In the genomic region with DNA sequence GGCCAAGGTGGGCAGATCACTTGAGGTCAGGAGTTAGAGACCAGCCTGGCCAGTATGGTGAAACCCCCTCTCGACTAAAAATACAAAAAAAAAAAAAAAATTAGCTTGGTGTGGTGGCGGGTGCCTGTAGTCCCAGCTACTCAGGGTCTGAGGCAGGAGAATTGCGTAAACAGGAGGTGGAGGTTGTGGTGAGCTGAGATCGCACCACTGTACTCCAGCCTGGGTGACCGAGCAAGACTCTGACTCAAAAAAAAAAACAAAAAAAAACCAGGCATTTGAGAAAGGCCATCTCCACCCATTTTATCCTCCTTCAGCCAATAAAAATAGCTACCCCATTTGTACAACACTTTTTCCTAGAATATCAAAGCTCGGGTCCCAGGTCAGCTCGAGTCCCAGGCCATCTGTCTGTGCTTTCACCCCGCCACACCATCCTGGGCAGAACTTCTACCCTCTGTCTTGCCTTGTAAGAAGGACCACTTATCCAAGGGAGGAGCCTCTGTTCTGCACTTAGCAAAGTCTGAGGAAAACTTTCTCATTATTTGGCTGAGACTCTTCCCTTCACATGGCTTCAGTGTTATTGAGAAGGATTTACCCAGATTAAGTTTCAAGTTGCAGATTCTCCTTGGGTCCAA, we compare ENCODE assay signal across 22 cellular contexts.
DNase-seq lines count a peak whose midpoint lies in the region; ATAC-seq, FAIRE-seq and TF ChIP-seq lines count a peak whose summit lies in the region.
"Had no signal": no experiment of that assay in that cellular context is flagged by ENCODE, and none has a peak within 500 bp of the region (broad histone marks: within the 10 kb centered on the region; RNA-seq: fewer than 3 reads in every experiment).

No MANE protein-coding gene starts in this region.

- no peaks in the 10 kb centered on the region for H3K4me1 Mint-ChIP-seq in effector memory CD8-positive, alpha-beta T cell (ENCODE audit: low read depth in 2 of 2)

- H3K9me3 Mint-ChIP-seq in effector memory CD8-positive, alpha-beta T cell, result peaks cover 0 to 2% of the 10 kb centered on the region in 2 donors
- H3K9me3 Mint-ChIP-seq: activated CD4-positive, alpha-beta T cell treated with anti-CD3 and anti-CD28 coated beads, Interleukin-2, amount 10 ng/mL, durations not matched to agents 24 days and 14 days had no signal

- CTCF ChIA-PET in PC-3 (lab: Charles Lee) (no interaction called here), HEK293T (lab: Yijun Ruan, JAX) (interaction anchor here (0.6 to 1.4 kb wide), 2 partner anchors 10 to 12 kb away, joined by 3 to 5 read pairs; no protein-coding TSS in a partner anchor)

- FAIRE-seq in kidney (lab: Jason Lieb, UNC), result no peak
- FAIRE-seq: GM12892, TTC549 had no signal

- H3K4me3 Mint-ChIP-seq in effector memory CD8-positive, alpha-beta T cell, result no peak overlapping the region
- H3K4me3 Mint-ChIP-seq: activated CD4-positive, alpha-beta T cell treated with anti-CD3 and anti-CD28 coated beads, Interleukin-2, amount 10 ng/mL, durations not matched to agents 24 days and 14 days had no signal

- no peak overlapping the region for H3K27ac Mint-ChIP-seq in effector memory CD8-positive, alpha-beta T cell
- H3K27ac Mint-ChIP-seq: activated CD4-positive, alpha-beta T cell treated with anti-CD3 and anti-CD28 coated beads, Interleukin-2, amount 10 ng/mL, durations not matched to agents 24 days and 14 days had no signal

- H3K36me3 Mint-ChIP-seq in effector memory CD8-positive, alpha-beta T cell (ENCODE audit: insufficient read depth), result no peaks in the 10 kb centered on the region

- no peak for ATAC-seq in PC-3
- ATAC-seq in effector memory CD8-positive, alpha-beta T cell (replicated peaks), result no peak
- ATAC-seq: psoas muscle had no signal

- H3K9me3 ChIP-seq in PC-3 (ENCODE audit: low read length) (no peaks in the 10 kb centered on the region), kidney (ENCODE audit: control insufficient read depth in 1 of 2, low read length in 2 of 2) (no peaks in the 10 kb centered on the region)
- H3K9me3 ChIP-seq: Peyer's patch, psoas muscle, spleen had no signal

- H3K27me3 ChIP-seq in PC-3 (ENCODE audit: low read length), result no peaks in the 10 kb centered on the region
- H3K27me3 ChIP-seq: Peyer's patch, spleen had no signal

- no peak overlapping the region for H2AFZ ChIP-seq in PC-3 (ENCODE audit: low read length)

- intact Hi-C loops in PC-3 (cut with micrococcal nuclease), result no loop called here
- intact Hi-C loops in kidney (cut with DNase I), result no loop called here

- TF ChIP-seq CTCF in PC-3 (conservative IDR thresholded peaks at IDR 0.05; ENCODE audit: low read depth, low read length), result no peak
- TF ChIP-seq CTCF in kidney (IDR thresholded peaks at IDR 0.05; ENCODE audit: borderline replicate concordance, extremely low read depth, insufficient read depth), result no peak

- no peak overlapping the region for H3K4me2 ChIP-seq in PC-3 (ENCODE audit: low read length)

- no peaks in the 10 kb centered on the region for H3K79me2 ChIP-seq in PC-3 (ENCODE audit: low read length)

- POLR2A ChIA-PET in PC-3 (lab: Charles Lee; ENCODE audit: unreplicated experiment) (no interaction called here), HEK293T (lab: Yijun Ruan, JAX) (interaction anchor here (0.6 kb wide), 1 partner anchor 825 kb away, joined by 3 read pairs; no protein-coding TSS in a partner anchor)

- no peaks in the 10 kb centered on the region for H3F3A ChIP-seq in PC-3 (ENCODE audit: low read length, unreplicated experiment)

- no peak overlapping the region for H3K27ac ChIP-seq in PC-3 (ENCODE audit: low read length)
- no peak overlapping the region for H3K27ac ChIP-seq in kidney (ENCODE audit: low read depth in 2 of 2, low read length in 2 of 2)
- H3K27ac ChIP-seq: C4-2B, Peyer's patch, psoas muscle, spleen had no signal

- H3K4me1 ChIP-seq in PC-3 (ENCODE audit: insufficient read depth, low read length) (peaks cover 21% of the 10 kb centered on the region), kidney (ENCODE audit: control insufficient read depth in 1 of 2, insufficient read depth in 1 of 2, low read depth in 1 of 2, low read length in 2 of 2) (no peaks in the 10 kb centered on the region)
- H3K4me1 ChIP-seq: Peyer's patch, psoas muscle, spleen had no signal

- no peaks in the 10 kb centered on the region for H3K36me3 ChIP-seq in PC-3 (ENCODE audit: low read depth, low read length)
- no peaks in the 10 kb centered on the region for H3K36me3 ChIP-seq in kidney (ENCODE audit: control insufficient read depth in 1 of 2, insufficient read depth in 2 of 2, low read length in 2 of 2)
- H3K36me3 ChIP-seq: Peyer's patch had no signal

- H3K9me2 ChIP-seq in PC-3 (replicated peaks; ENCODE audit: low read length), result no peaks in the 10 kb centered on the region

- H3K4me3 ChIP-seq in PC-3 (ENCODE audit: low read length) (no peak overlapping the region), kidney (ENCODE audit: low read length in 2 of 2) (no peak overlapping the region)
- H3K4me3 ChIP-seq: Peyer's patch, psoas muscle, spleen had no signal

- DNase-seq in SIG-M5 treated with dmso at 0.1 percent for 504 hours (lab: John Stamatoyannopoulos, UW; ENCODE audit: unreplicated experiment), result peak; percentile 33
- DNase-seq in SIG-M5 (lab: John Stamatoyannopoulos, UW), result no peak
- peak; percentile 7 for DNase-seq in PC-3
- DNase-seq in fibroblast of peridontal ligament (ENCODE audit: extremely low read depth), result peak; percentile 46
- peak; percentile 33 for DNase-seq in stromal cell of bone marrow (ENCODE audit: low read depth)
- DNase-seq in HEK293T (ENCODE audit: extremely low spot score), result no peak
- no peak for DNase-seq in effector memory CD8-positive, alpha-beta T cell
- no peak for DNase-seq in kidney
- DNase-seq: activated CD4-positive, alpha-beta T cell treated with anti-CD3 and anti-CD28 coated beads, Interleukin-2, amount 10 ng/mL, durations not matched to agents 24 days and 14 days; activated CD8-positive, alpha-beta memory T cell treated with anti-CD3 and anti-CD28 coated beads, Interleukin-2, amount 50 U/mL, for 4 hours; activated effector memory CD4-positive, alpha-beta T cell treated with anti-CD3 and anti-CD28 coated beads, Interleukin-2, amount 50 U/mL, for 16 hours; cerebellar nuclear complex; hippocampal formation; NCI-H1092; NCI-H2081; NCI-H510A; Peyer's patch; psoas muscle; spleen had no signal

- H3K9ac ChIP-seq in PC-3 (ENCODE audit: low read length), result no peak overlapping the region
- H3K9ac ChIP-seq in kidney (ENCODE audit: low read length in 2 of 2), result no peak overlapping the region

- no peaks in the 10 kb centered on the region for H4K20me1 ChIP-seq in PC-3 (ENCODE audit: low read length)

- no TSS peak for BruUV-seq in PC-3 (replicated peaks; lab: Mats Ljungman, UMichigan)

- H3K27me3 Mint-ChIP-seq in effector memory CD8-positive, alpha-beta T cell, result no peaks in the 10 kb centered on the region

TF ChIP-seq in HEK293T, 16 proteins besides CTCF, POLR2A, EP300 and RAD21:
- TF ChIP-seq, protein P1, sequence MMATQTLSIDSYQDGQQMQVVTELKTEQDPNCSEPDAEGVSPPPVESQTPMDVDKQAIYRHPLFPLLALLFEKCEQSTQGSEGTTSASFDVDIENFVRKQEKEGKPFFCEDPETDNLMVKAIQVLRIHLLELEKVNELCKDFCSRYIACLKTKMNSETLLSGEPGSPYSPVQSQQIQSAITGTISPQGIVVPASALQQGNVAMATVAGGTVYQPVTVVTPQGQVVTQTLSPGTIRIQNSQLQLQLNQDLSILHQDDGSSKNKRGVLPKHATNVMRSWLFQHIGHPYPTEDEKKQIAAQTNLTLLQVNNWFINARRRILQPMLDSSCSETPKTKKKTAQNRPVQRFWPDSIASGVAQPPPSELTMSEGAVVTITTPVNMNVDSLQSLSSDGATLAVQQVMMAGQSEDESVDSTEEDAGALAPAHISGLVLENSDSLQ (IDR thresholded peaks at IDR 0.05), result no peak
- TF ChIP-seq FOXM1 (IDR thresholded peaks at IDR 0.05; ENCODE audit: borderline replicate concordance), result no peak
- no peak for TF ChIP-seq SUZ12 (IDR thresholded peaks at IDR 0.05)
- no peak for TF ChIP-seq ELF4 (IDR thresholded peaks at IDR 0.05)
- TF ChIP-seq ARNT (IDR thresholded peaks at IDR 0.05), result no peak
- TF ChIP-seq SP1 (IDR thresholded peaks at IDR 0.05), result no peak
- no peak for TF ChIP-seq CTBP1 (IDR thresholded peaks at IDR 0.05; ENCODE audit: borderline replicate concordance)
- no peak for TF ChIP-seq TARDBP (IDR thresholded peaks at IDR 0.05)
- TF ChIP-seq HDGF (IDR thresholded peaks at IDR 0.05; ENCODE audit: borderline replicate concordance), result no peak
- TF ChIP-seq ZNF384 (IDR thresholded peaks at IDR 0.05), result no peak
TF ChIP-seq in HEK293T: peak in this region for 0.

Comparison
In these comparisons a context has a peak if more than half of its experiments do, and no peak if none do; other contexts are left out.
1. DNase-seq: peak in SIG-M5 treated with dmso at 0.1 percent for 504 hours (single experiment), PC-3 (single experiment), fibroblast of peridontal ligament (single experiment) and stromal cell of bone marrow (single experiment); none in SIG-M5 (single experiment), HEK293T (single experiment), effector memory CD8-positive, alpha-beta T cell (0 of 3) and kidney (single experiment).